ENCODE assay signal across 24 cellular contexts in the genomic region with DNA sequence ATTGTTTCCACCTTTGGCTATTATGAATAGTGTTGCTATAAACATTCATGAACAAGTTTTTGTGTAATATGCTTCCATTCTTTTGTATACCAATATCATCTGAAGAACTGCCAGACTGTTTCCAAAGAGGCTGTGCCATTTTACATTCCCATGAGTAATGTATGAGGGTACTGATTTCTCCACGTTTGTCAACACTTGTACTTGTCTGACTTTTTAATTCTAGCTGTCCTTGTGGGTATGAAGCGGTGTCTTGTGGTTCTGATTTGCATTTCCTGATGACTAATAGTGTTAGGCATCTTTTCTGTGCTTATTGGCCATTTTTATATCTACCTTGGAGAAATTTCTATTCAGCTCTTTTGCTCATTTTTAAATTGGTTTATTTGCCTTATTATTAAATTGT. TPM values are rescaled to one million over a fixed set of nuclear protein-coding genes. Genes with fewer than 3 reads are reported as not detected.
"Had no signal": no experiment of that assay in that cellular context is flagged by ENCODE, and none has a peak within 500 bp of the region (broad histone marks: within the 10 kb centered on the region; RNA-seq: fewer than 3 reads in every experiment).

No MANE protein-coding gene starts in this region.

- H3K36me3 ChIP-seq: adrenal gland, ascending aorta, esophagus muscularis mucosa, left ventricle myocardium inferior, upper lobe of left lung, vagina, WERI-Rb-1 had no signal

- ATAC-seq: activated CD4-positive, CD25-positive, alpha-beta regulatory T cell treated with anti-CD3 and anti-CD28 coated beads, Interleukin-2, amount 50 U/mL, for 24 hours; sciatic nerve had no signal

- H3K27me3 ChIP-seq: adrenal gland, ascending aorta, esophagus muscularis mucosa, upper lobe of left lung, vagina had no signal

- DNase-seq: activated CD4-positive, alpha-beta T cell treated with anti-CD3 and anti-CD28 coated beads for 48 hours; activated CD4-positive, alpha-beta T cell treated with anti-CD3 and anti-CD28 coated beads, Interleukin-2, amount 50 U/mL, for 48 hours; activated CD8-positive, alpha-beta memory T cell treated with anti-CD3 and anti-CD28 coated beads for 24 hours; activated effector memory CD4-positive, alpha-beta T cell treated with anti-CD3 and anti-CD28 coated beads, Interleukin-2, amount 50 U/mL, for 16 hours; activated naive CD4-positive, alpha-beta T cell treated with anti-CD3 and anti-CD28 coated beads for 36 hours; activated naive CD8-positive, alpha-beta T cell treated with anti-CD3 and anti-CD28 coated beads for 36 hours; adrenal gland; caudate nucleus; left ventricle myocardium inferior; stimulated activated CD4-positive, alpha-beta T cell treated with anti-CD3 and anti-CD28 coated beads, Interleukin-12 subunit alpha, Interleukin-12 subunit beta, amount 100 ng/mL, for 4 hours; stimulated activated CD4-positive, alpha-beta T cell treated with anti-CD3 and anti-CD28 coated beads, Interleukin-4, amount 100 ng/mL, for 1 hour; T-helper 1 cell; upper lobe of left lung; WERI-Rb-1 had no signal

- FAIRE-seq: frontal cortex, islet of Langerhans, TTC549 had no signal

- H3K4me3 ChIP-seq: adrenal gland, ascending aorta, esophagus muscularis mucosa, left ventricle myocardium inferior, lung, skin epidermis, upper lobe of left lung, vagina had no signal

- H3K9me3 ChIP-seq: adrenal gland, ascending aorta, esophagus muscularis mucosa, upper lobe of left lung, vagina had no signal

- H3K4me1 ChIP-seq: adrenal gland, ascending aorta, esophagus muscularis mucosa, upper lobe of left lung, vagina had no signal

- H3K27ac ChIP-seq: adrenal gland, ascending aorta, esophagus muscularis mucosa, left ventricle myocardium inferior, skin epidermis, upper lobe of left lung, vagina, WERI-Rb-1 had no signal

RNA-seq across cellular contexts. Expression of a gene that starts 52.8 kb away (rescaled TPM):
- total RNA-seq: ascending aorta had no signal
